In the genomic region with DNA sequence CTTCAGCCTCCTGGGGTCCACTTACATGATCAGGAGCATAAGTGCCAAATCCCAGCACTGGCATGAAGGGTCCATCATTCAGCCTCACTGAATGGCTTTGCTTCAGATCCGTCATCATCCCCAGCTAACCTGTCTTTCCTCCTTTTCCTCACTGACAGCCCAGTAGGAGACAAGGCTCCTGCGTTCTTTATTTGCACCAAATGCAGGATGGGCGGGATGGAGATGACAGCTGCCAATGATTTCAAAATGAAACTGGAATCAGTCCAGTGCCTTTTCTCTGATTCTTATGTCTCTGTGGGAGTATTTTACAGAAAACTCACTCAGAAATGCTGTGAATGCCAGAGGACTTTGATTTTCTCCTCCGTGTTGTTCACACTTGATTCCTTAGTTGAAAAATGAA, we compare ENCODE assay signal across 15 cellular contexts. TPM values are rescaled to one million over a fixed set of nuclear protein-coding genes. Genes with fewer than 3 reads are reported as not detected.
"Had no signal": no experiment of that assay in that cellular context is flagged by ENCODE, and none has a peak within 500 bp of the region (broad histone marks: within the 10 kb centered on the region; RNA-seq: fewer than 3 reads in every experiment).

A gene (minus strand): TSS at position 164 of the 400 bp plus-strand sequence. CDS start 46 bp downstream, at position 118.

- H3K27ac ChIP-seq: brain microvascular endothelial cell, coronary artery, esophagus muscularis mucosa, pancreas had no signal

- H3K4me3 ChIP-seq: coronary artery, esophagus muscularis mucosa, pancreas had no signal

- H3K36me3 ChIP-seq: brain microvascular endothelial cell, esophagus muscularis mucosa, pancreas had no signal

- DNase-seq: activated CD4-positive, alpha-beta T cell treated with anti-CD3 and anti-CD28 coated beads, Interleukin-2, amount 10 ng/mL, durations not matched to agents 7 days and 5 days; activated CD8-positive, alpha-beta memory T cell treated with anti-CD3 and anti-CD28 coated beads for 24 hours; activated gamma-delta T cell treated with Interleukin-2 at 50 U/mL for 16 hours; activated naive CD8-positive, alpha-beta T cell treated with anti-CD3 and anti-CD28 coated beads for 36 hours; anterior cingulate cortex; brain microvascular endothelial cell; foreskin fibroblast; pancreas; stimulated activated CD4-positive, alpha-beta T cell treated with anti-CD3 and anti-CD28 coated beads, Interleukin-2, amount 100 ng/mL, for 48 hours; trophoblast cell had no signal

- H3K27me3 ChIP-seq: brain microvascular endothelial cell, esophagus muscularis mucosa, pancreas had no signal

- H3K4me1 ChIP-seq: esophagus muscularis mucosa, pancreas had no signal

- H3K9me3 ChIP-seq: esophagus muscularis mucosa, pancreas had no signal

RNA-seq across cellular contexts. Expression of the gene that starts here (rescaled TPM):
- total RNA-seq: esophagus muscularis mucosa, lung microvascular endothelial cell, mucosa of gallbladder, pancreas, skeletal muscle tissue had no signal
- polyA plus RNA-seq: pancreas had no signal
